In genomic region chr1:199786695-199787094, GRCh38 we compare ENCODE assay signal across 26 cellular contexts.
DNase-seq lines count a peak whose midpoint lies in the region; ATAC-seq, FAIRE-seq and TF ChIP-seq lines count a peak whose summit lies in the region.
"Had no signal": no experiment of that assay in that cellular context is flagged by ENCODE, and none has a peak within 500 bp of the region (broad histone marks: within the 10 kb centered on the region; RNA-seq: fewer than 3 reads in every experiment).

No MANE protein-coding gene starts in this region.

- H3K27ac ChIP-seq in 22Rv1 (no peak overlapping the region), PC-3 (ENCODE audit: low read length) (no peak overlapping the region), pancreas (no peak overlapping the region)
- H3K27ac ChIP-seq: C4-2B, PC-9 had no signal

- H3K27me3 ChIP-seq in PC-3 (ENCODE audit: low read length): no peaks in the 10 kb centered on the region
- no peaks in the 10 kb centered on the region for H3K27me3 ChIP-seq in pancreas
- H3K27me3 ChIP-seq: MG63 had no signal

- CTCF ChIA-PET in PC-3 (lab: Charles Lee): no interaction called here

- intact Hi-C loops in PC-3 (cut with micrococcal nuclease) (loop anchor here (1.0 to 10.0 kb wide), 3 partner anchors 10 to 1058 kb away; no protein-coding TSS in a partner anchor), pancreas (cut with DNase I) (no loop called here), head of caudate nucleus (cut with DNase I) (no loop called here)

- in situ Hi-C loops in Caki2 (cut with HindIII; ENCODE audit: low pct_unique_long_range_greater_than_20kb, low sequenced_read_pairs): no loop called here

- no peak for FAIRE-seq in pancreas (lab: Jason Lieb, UNC)
- FAIRE-seq: GM18507, K562 had no signal

- H3K4me3 ChIP-seq in PC-3 (ENCODE audit: low read length): no peak overlapping the region
- no peak overlapping the region for H3K4me3 ChIP-seq in pancreas
- H3K4me3 ChIP-seq: GM23338, HAP-1, K562, MG63, PC-9 had no signal

- no peaks in the 10 kb centered on the region for H3K79me2 ChIP-seq in PC-3 (ENCODE audit: low read length)

- peaks cover 10% of the 10 kb centered on the region for H3F3A ChIP-seq in PC-3 (ENCODE audit: low read length, unreplicated experiment)

- ATAC-seq in PC-3: no peak
- ATAC-seq in pancreas: peak; percentile 27 to 85 (median 65)
- ATAC-seq in GM19452 (IDR thresholded peaks at IDR 0.05; ENCODE audit: unreplicated experiment): no peak
- ATAC-seq: CD8-positive, alpha-beta T cell; GM23338; K562; T-cell had no signal

- H3K4me1 ChIP-seq in PC-3 (ENCODE audit: insufficient read depth, low read length) (peaks cover 24% of the 10 kb centered on the region), pancreas (peaks cover 0 to 12% (median 7%) of the 10 kb centered on the region in 3 donors)
- H3K4me1 ChIP-seq: Caco-2 had no signal

- no peak overlapping the region for H3K9ac ChIP-seq in PC-3 (ENCODE audit: low read length)

- 19 to 21% methylated on average over 3 of the region's 3 CpGs for WGBS in pancreas, 2 donors

- H3K4me2 ChIP-seq in PC-3 (ENCODE audit: low read length): no peak overlapping the region
- H3K4me2 ChIP-seq: GM23338, PC-9 had no signal

- H2AFZ ChIP-seq in PC-3 (ENCODE audit: low read length): no peak overlapping the region
- H2AFZ ChIP-seq: GM23338, PC-9 had no signal

- no peaks in the 10 kb centered on the region for H3K9me2 ChIP-seq in PC-3 (replicated peaks; ENCODE audit: low read length)

- BruUV-seq in PC-3 (replicated peaks; lab: Mats Ljungman, UMichigan): no TSS peak

- H3K9me3 ChIP-seq in PC-3 (ENCODE audit: low read length): no peaks in the 10 kb centered on the region
- H3K9me3 ChIP-seq in pancreas: no peaks in the 10 kb centered on the region
- H3K9me3 ChIP-seq: Caco-2, HAP-1, MG63 had no signal

- H3K36me3 ChIP-seq in PC-3 (ENCODE audit: low read depth, low read length) (peaks cover 31% of the 10 kb centered on the region; the same call in 1 of the 2 replicates), pancreas (no peaks in the 10 kb centered on the region)
- H3K36me3 ChIP-seq: HAP-1, MG63 had no signal

- H4K20me1 ChIP-seq in PC-3 (ENCODE audit: low read length): peaks cover 21% of the 10 kb centered on the region

- TF ChIP-seq CTCF in 22Rv1 (IDR thresholded peaks at IDR 0.05) (0 out of 2 replicates have a peak, but pooled peaks have one; percentile 2), PC-3 (conservative IDR thresholded peaks at IDR 0.05; ENCODE audit: low read depth, low read length) (0 out of 2 replicates have a peak, but pooled peaks have one; percentile 6), pancreas (IDR thresholded peaks at IDR 0.05) (no peak)

- POLR2A ChIA-PET in PC-3 (lab: Charles Lee; ENCODE audit: unreplicated experiment): interaction anchor here (0.7 kb wide), 1 partner anchor 25 kb away, joined by 5 read pairs; no protein-coding TSS in a partner anchor

- peak; percentile 41 for DNase-seq in Caki2 (ENCODE audit: low read depth)
- DNase-seq in PC-3: no peak
- DNase-seq in pancreas: no peak
- no peak for DNase-seq in head of caudate nucleus
- no peak for DNase-seq in islet precursor cell
- DNase-seq: Caco-2; CD8-positive, alpha-beta T cell; DMS 273 treated with DMSO at 0.1 percent for 48 hours; MG63; NCI-H1105 treated with DMSO at 0.1 percent for 48 hours; NCI-H146; NCI-H2029; NCI-H446 treated with DMSO at 0.1 percent for 48 hours; NCI-H526; NCI-H82; NK-92 treated with Interleukin-12 subunit alpha and Interleukin-12 subunit beta, amount 100 ng/mL, for 24 hours; PC-9; SHP77; T-cell had no signal

Comparison
In these comparisons a context has a peak if more than half of its experiments do, and no peak if none do; other contexts are left out.
1. CTCF ChIP-seq: peak in 22Rv1 (single experiment) and PC-3 (single experiment); none in pancreas (0 of 4).
2. ATAC-seq: peak in pancreas (4 of 4); none in PC-3 (single experiment) and GM19452 (single experiment).